Comparison of ENCODE assay signal across 1 cellular context in genomic region chr19:19418548-19419260, GRCh38.
TF ChIP-seq lines count a peak whose summit lies in the region.

No MANE protein-coding gene starts in this region.

TF ChIP-seq in K562, 482 proteins besides CTCF, POLR2A, EP300 and RAD21 (continued from another document):
- TF ChIP-seq ZNF668 (CRISPR knock-in tag; IDR thresholded peaks at IDR 0.05) (no peak), CBX2 (IDR thresholded peaks at IDR 0.05; ENCODE audit: insufficient read depth, low read length, poor library complexity, severe bottlenecking) (no peak), ASH1L (IDR thresholded peaks at IDR 0.05; ENCODE audit: borderline replicate concordance, low read depth, partially characterized antibody) (no peak), HNRNPK (IDR thresholded peaks at IDR 0.05; ENCODE audit: low read depth, low read length, poor library complexity, severe bottlenecking) (no peak), ATF6 (CRISPR knock-in tag; IDR thresholded peaks at IDR 0.05) (no peak), HNRNPUL1 (IDR thresholded peaks at IDR 0.05; ENCODE audit: low read length) (no peak), DMBX1 (CRISPR knock-in tag; IDR thresholded peaks at IDR 0.05; ENCODE audit: borderline replicate concordance) (no peak), WHSC1 (IDR thresholded peaks at IDR 0.05; ENCODE audit: low read length) (no peak)
- TF ChIP-seq, protein P1, sequence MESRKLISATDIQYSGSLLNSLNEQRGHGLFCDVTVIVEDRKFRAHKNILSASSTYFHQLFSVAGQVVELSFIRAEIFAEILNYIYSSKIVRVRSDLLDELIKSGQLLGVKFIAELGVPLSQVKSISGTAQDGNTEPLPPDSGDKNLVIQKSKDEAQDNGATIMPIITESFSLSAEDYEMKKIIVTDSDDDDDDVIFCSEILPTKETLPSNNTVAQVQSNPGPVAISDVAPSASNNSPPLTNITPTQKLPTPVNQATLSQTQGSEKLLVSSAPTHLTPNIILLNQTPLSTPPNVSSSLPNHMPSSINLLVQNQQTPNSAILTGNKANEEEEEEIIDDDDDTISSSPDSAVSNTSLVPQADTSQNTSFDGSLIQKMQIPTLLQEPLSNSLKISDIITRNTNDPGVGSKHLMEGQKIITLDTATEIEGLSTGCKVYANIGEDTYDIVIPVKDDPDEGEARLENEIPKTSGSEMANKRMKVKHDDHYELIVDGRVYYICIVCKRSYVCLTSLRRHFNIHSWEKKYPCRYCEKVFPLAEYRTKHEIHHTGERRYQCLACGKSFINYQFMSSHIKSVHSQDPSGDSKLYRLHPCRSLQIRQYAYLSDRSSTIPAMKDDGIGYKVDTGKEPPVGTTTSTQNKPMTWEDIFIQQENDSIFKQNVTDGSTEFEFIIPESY (CRISPR knock-in tag; IDR thresholded peaks at IDR 0.05) = no peak
